22 cellular contexts compared by ENCODE assay signal in genomic region chr2:121351521-121352318, GRCh38.
"Had no signal": no experiment of that assay in that cellular context is flagged by ENCODE, and none has a peak within 500 bp of the region (broad histone marks: within the 10 kb centered on the region; RNA-seq: fewer than 3 reads in every experiment).

No MANE protein-coding gene starts in this region.

- H3K9me3 Mint-ChIP-seq: central memory CD8-positive, alpha-beta T cell; naive B cell; nephron progenitor cell; stimulated activated naive B cell treated with anti-CD40 and anti-IgM and Interleukin-4, amounts not matched to agents 10 μg/mL and 1 μg/mL and 100 μg/mL, for 72 hours had no signal

- ATAC-seq: gastroesophageal sphincter; left ventricle myocardium superior; psoas muscle; right lobe of liver; stimulated activated naive B cell treated with anti-CD40 and anti-IgM and Interleukin-4, amounts not matched to agents 10 μg/mL and 1 μg/mL and 100 μg/mL, for 72 hours had no signal

- H3K9me3 ChIP-seq: esophagus muscularis mucosa, gastroesophageal sphincter, neutrophil, psoas muscle, right lobe of liver, spleen had no signal

- FAIRE-seq: islet of Langerhans had no signal

- H3K27me3 Mint-ChIP-seq: central memory CD8-positive, alpha-beta T cell; naive B cell; stimulated activated naive B cell treated with anti-CD40 and anti-IgM and Interleukin-4, amounts not matched to agents 10 μg/mL and 1 μg/mL and 100 μg/mL, for 72 hours had no signal

- H3K4me1 Mint-ChIP-seq: central memory CD8-positive, alpha-beta T cell; stimulated activated naive B cell treated with anti-CD40 and anti-IgM and Interleukin-4, amounts not matched to agents 10 μg/mL and 1 μg/mL and 100 μg/mL, for 72 hours had no signal

- H3K4me3 ChIP-seq: esophagus muscularis mucosa, gastroesophageal sphincter, hepatocyte, lung, psoas muscle, right lobe of liver, spleen had no signal

- DNase-seq: effector memory CD4-positive, alpha-beta T cell; left ventricle myocardium superior; mesenchymal stem cell; naive B cell; nephron progenitor cell; psoas muscle; retina; spleen; stimulated activated CD4-positive, alpha-beta T cell treated with anti-CD3 and anti-CD28 coated beads, Interleukin-15, amount 100 ng/mL, for 24 hours; stimulated activated CD4-positive, alpha-beta T cell treated with anti-CD3 and anti-CD28 coated beads, Interleukin-1b, Interleukin-23, amount 100 ng/mL, for 48 hours; stimulated activated CD4-positive, alpha-beta T cell treated with anti-CD3 and anti-CD28 coated beads, Interleukin-4, amount 100 ng/mL, for 24 hours; stimulated activated naive B cell treated with anti-CD40 and anti-IgM and Interleukin-4, amounts not matched to agents 10 μg/mL and 1 μg/mL and 100 μg/mL, for 72 hours; trophoblast cell had no signal

- H3K27me3 ChIP-seq: esophagus muscularis mucosa, gastroesophageal sphincter, hepatocyte, neutrophil, right lobe of liver, spleen had no signal

- H3K4me1 ChIP-seq: esophagus muscularis mucosa, gastroesophageal sphincter, right lobe of liver, spleen had no signal

- H3K27ac ChIP-seq: epithelial cell of prostate, esophagus muscularis mucosa, gastroesophageal sphincter, hepatocyte, neutrophil, right lobe of liver, spleen had no signal

- H3K4me3 Mint-ChIP-seq: central memory CD8-positive, alpha-beta T cell; naive B cell; nephron progenitor cell; stimulated activated naive B cell treated with anti-CD40 and anti-IgM and Interleukin-4, amounts not matched to agents 10 μg/mL and 1 μg/mL and 100 μg/mL, for 72 hours had no signal
